ENCODE assay signal across 8 cellular contexts in genomic region chr5:151020304-151021031, GRCh38. TPM values are rescaled to one million over a fixed set of nuclear protein-coding genes. Genes with fewer than 3 reads are reported as not detected.
DNase-seq lines count a peak whose midpoint lies in the region; ATAC-seq and TF ChIP-seq lines count a peak whose summit lies in the region.

TSS of gene GPX3 (plus strand) at chr5:151020591. CDS start at chr5:151020655, 64 bp downstream.

- intact Hi-C loops in colonic mucosa (cut with DNase I), result no loop called here

- TF ChIP-seq CTCF in colonic mucosa (IDR thresholded peaks at IDR 0.05), result no peak
- no peak for TF ChIP-seq CTCF in smooth muscle cell (IDR thresholded peaks at IDR 0.05; ENCODE audit: borderline replicate concordance, insufficient read depth, poor library complexity, severe bottlenecking)

- peaks cover 6% of the 10 kb centered on the region for H3K4me1 ChIP-seq in colonic mucosa
- no peaks in the 10 kb centered on the region for H3K4me1 ChIP-seq in smooth muscle cell (ENCODE audit: low read depth)

- no peak within 1 kb of the TSS for H2AFZ ChIP-seq in smooth muscle cell (ENCODE audit: low read depth)

- peak within 1 kb of the TSS; percentile 61 to 67 for H3K9ac ChIP-seq in colonic mucosa (ENCODE audit: low read depth in 2 of 2, low read length in 2 of 2)
- H3K9ac ChIP-seq in smooth muscle cell (ENCODE audit: low read depth), result no peak within 1 kb of the TSS

- WGBS in smooth muscle cell (ENCODE audit: low lambda C conversion rate), result 1% methylated on average over 44 of the region's 51 CpGs

- peaks cover 21 to 41% (median 34%) of the 10 kb centered on the region in 3 donors for H3K4me1 Mint-ChIP-seq in T-cell

- H3K27me3 ChIP-seq in colonic mucosa (no peaks in the 10 kb centered on the region), smooth muscle cell (ENCODE audit: low read depth) (no peaks in the 10 kb centered on the region)

- H3K27ac Mint-ChIP-seq in T-cell, result peak within 1 kb of the TSS in 1 of 2 donors; percentile 7

- H3K79me2 ChIP-seq in smooth muscle cell (ENCODE audit: low read depth), result no peaks in the 10 kb centered on the region

- DNase-seq in AML-193 (lab: John Stamatoyannopoulos, UW) (peak; percentile 72 to 75), T-cell (peak in 29 of 34 experiments; percentile 2 to 56 (median 19)), colonic mucosa (peak; percentile 87), kidney tubule cell (ENCODE audit: low spot score) (peak; percentile 78), smooth muscle cell (lab: John Stamatoyannopoulos, UW; ENCODE audit: unreplicated experiment) (peak; percentile 27)

- peak within 1 kb of the TSS; percentile 96 for H3K4me2 ChIP-seq in smooth muscle cell

- CTCF ChIA-PET in T-cell (lab: Charles Lee), result interaction anchor here (0.5 to 0.6 kb wide), 2 partner anchors 18 to 533 kb away, joined by 3 read pairs; no protein-coding TSS in a partner anchor

- H3K4me3 ChIP-seq in colonic mucosa (peak within 1 kb of the TSS; percentile 62), smooth muscle cell (peak within 1 kb of the TSS; percentile 63)

- H3K9me3 ChIP-seq in colonic mucosa, result no peaks in the 10 kb centered on the region
- no peaks in the 10 kb centered on the region for H3K9me3 ChIP-seq in smooth muscle cell (replicated peaks; ENCODE audit: low read depth)

- peaks cover 6% of the 10 kb centered on the region for H3F3A ChIP-seq in smooth muscle cell (ENCODE audit: low read depth)

- H3K36me3 ChIP-seq in colonic mucosa (no peaks in the 10 kb centered on the region), smooth muscle cell (ENCODE audit: low read depth) (no peaks in the 10 kb centered on the region)

- POLR2A ChIA-PET in T-cell (lab: Charles Lee), result no interaction called here

- ATAC-seq in GM19035 (IDR thresholded peaks at IDR 0.05; ENCODE audit: unreplicated experiment), result peak; percentile 80
- peak; percentile 64 for ATAC-seq in HG03457 (IDR thresholded peaks at IDR 0.05; ENCODE audit: unreplicated experiment)
- peak; percentile 38 to 74 (median 60) for ATAC-seq in T-cell (replicated peaks in 1 of 4)
- ATAC-seq in HG03025 (IDR thresholded peaks at IDR 0.05; ENCODE audit: low FRiP score, unreplicated experiment), result no peak

- H3K36me3 Mint-ChIP-seq in T-cell, result peaks cover 4% of the 10 kb centered on the region

- no peaks in the 10 kb centered on the region for H3K9me3 Mint-ChIP-seq in T-cell

- no peaks in the 10 kb centered on the region for H4K20me1 ChIP-seq in smooth muscle cell (ENCODE audit: low read depth)

- peak within 1 kb of the TSS; percentile 62 for H3K27ac ChIP-seq in colonic mucosa
- no peak within 1 kb of the TSS for H3K27ac ChIP-seq in smooth muscle cell (ENCODE audit: low read depth)

- H3K27me3 Mint-ChIP-seq in T-cell, result peaks cover 0 to 3% of the 10 kb centered on the region in 2 donors

- H3K4me3 Mint-ChIP-seq in T-cell, result peak within 1 kb of the TSS; percentile 65 to 72 (median 67)

RNA-seq across cellular contexts. Expression of gene GPX3, which starts in this region (rescaled TPM):
- total RNA-seq in T-cell, result 1 to 10 TPM in 2 of 5 donors, under 1 TPM in 1, not detected in 2; 0.49 to 1.6 (median 1.4) TPM
- total RNA-seq in colonic mucosa, result 10 to 100 TPM; 30.2 to 60.5 TPM
- total RNA-seq in smooth muscle cell, result 32.6 and 36.7 TPM in 2 replicates
- 59.3 and 67.5 TPM in 2 replicates for polyA plus RNA-seq in smooth muscle cell

Comparison
In these comparisons a context has a peak if more than half of its experiments do, and no peak if none do; other contexts are left out.
1. RNA of gene GPX3 (total RNA-seq): 30.2 to 60.5 TPM in colonic mucosa and 32.6 to 36.7 TPM in smooth muscle cell; 0.49 to 1.6 TPM in T-cell; every median in the first group is over 10 times any median in the second.
2. DNase-seq: peak in every context shown above with its lines; median percentile 87 in colonic mucosa; 78 in kidney tubule cell; 74 in AML-193; 27 in smooth muscle cell; 19 in T-cell.